In the genomic region with DNA sequence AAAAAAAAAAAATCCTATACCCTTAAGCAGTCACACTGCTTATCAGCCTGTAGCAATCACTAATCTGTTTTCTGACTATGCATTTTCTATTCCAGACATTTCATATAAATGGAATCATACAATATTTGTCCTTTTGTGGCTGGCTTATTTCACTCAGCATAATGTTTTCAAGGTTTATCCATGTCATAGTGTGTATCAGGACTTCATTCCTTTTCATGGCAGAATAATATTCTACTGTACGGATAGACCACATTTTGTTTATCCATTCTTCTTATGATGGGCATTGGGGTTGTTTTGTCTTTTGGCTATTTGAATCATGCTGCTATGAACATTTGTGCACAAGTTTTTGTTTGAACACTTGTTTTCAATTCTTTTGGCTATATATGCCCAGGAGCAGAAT, we compare ENCODE assay signal across 28 cellular contexts. TPM values are rescaled to one million over a fixed set of nuclear protein-coding genes. Genes with fewer than 3 reads are reported as not detected.
"Had no signal": no experiment of that assay in that cellular context is flagged by ENCODE, and none has a peak within 500 bp of the region (broad histone marks: within the 10 kb centered on the region; RNA-seq: fewer than 3 reads in every experiment).

No MANE protein-coding gene starts in this region.

- DNase-seq: cortex of kidney; dermis blood vessel endothelial cell; dorsolateral prefrontal cortex; effector CD4-positive, alpha-beta T cell; effector CD8-positive, alpha-beta T cell; effector memory CD4-positive, alpha-beta T cell; effector memory CD8-positive, alpha-beta T cell; endodermal cell; erythroblast; esophagus squamous epithelium; foreskin fibroblast; foreskin keratinocyte; foreskin melanocyte; gastrocnemius medialis; glutamatergic neuron; head of caudate nucleus; heart left ventricle; heart right ventricle had no signal

- H3K4me3 ChIP-seq: colonic mucosa, coronary artery, dorsolateral prefrontal cortex, esophagus muscularis mucosa, esophagus squamous epithelium, gastrocnemius medialis, gastroesophageal sphincter, heart left ventricle, heart right ventricle, hepatocyte had no signal

- H3K79me2 ChIP-seq: hepatocyte had no signal

- H3K27ac ChIP-seq: colonic mucosa, coronary artery, dorsolateral prefrontal cortex, epithelial cell of prostate, esophagus muscularis mucosa, esophagus squamous epithelium, foreskin keratinocyte, gastrocnemius medialis, gastroesophageal sphincter, heart left ventricle, heart right ventricle, hepatocyte had no signal

- H3K9me3 Mint-ChIP-seq: dendritic cell treated with granulocyte-macrophage colony-stimulating factor and Interleukin-4, amounts not matched to agents 40 ng/mL and 50 ng/mL, for 4 days; effector memory CD8-positive, alpha-beta T cell; endodermal cell had no signal

- H3K4me3 Mint-ChIP-seq: dendritic cell treated with granulocyte-macrophage colony-stimulating factor and Interleukin-4, amounts not matched to agents 40 ng/mL and 50 ng/mL, for 4 days; effector memory CD8-positive, alpha-beta T cell; endodermal cell had no signal

- H3K4me1 Mint-ChIP-seq: endodermal cell had no signal

- H2AFZ ChIP-seq: hepatocyte had no signal

- H3K4me1 ChIP-seq: colonic mucosa, esophagus muscularis mucosa, esophagus squamous epithelium, foreskin keratinocyte, gastrocnemius medialis, gastroesophageal sphincter, heart left ventricle, heart right ventricle had no signal

- H3K27me3 ChIP-seq: colonic mucosa, foreskin keratinocyte, gastrocnemius medialis, hepatocyte had no signal

- ATAC-seq: effector memory CD8-positive, alpha-beta T cell; esophagus mucosa; foreskin keratinocyte; gastrocnemius medialis; gastroesophageal sphincter; heart left ventricle; heart right ventricle had no signal

- H3K36me3 ChIP-seq: colonic mucosa, esophagus muscularis mucosa, esophagus squamous epithelium, gastrocnemius medialis, gastroesophageal sphincter, heart left ventricle, heart right ventricle had no signal

- H3K9me3 ChIP-seq: colonic mucosa, esophagus squamous epithelium, gastrocnemius medialis had no signal

- H3K27ac Mint-ChIP-seq: dendritic cell treated with granulocyte-macrophage colony-stimulating factor and Interleukin-4, amounts not matched to agents 40 ng/mL and 50 ng/mL, for 4 days; effector memory CD8-positive, alpha-beta T cell; endodermal cell had no signal

- H3K4me2 ChIP-seq: hepatocyte had no signal

RNA-seq across cellular contexts. Expression of gene KSR2, which starts 8.6 kb away (rescaled TPM):
- total RNA-seq: fibroblast of lung, fibroblast of villous mesenchyme had no signal
- polyA plus RNA-seq: fibroblast of lung, heart right ventricle had no signal
